Comparison of ENCODE assay signal across 10 cellular contexts in genomic region chr7:54933610-54934009, GRCh38.
DNase-seq lines count a peak whose midpoint lies in the region; ATAC-seq and TF ChIP-seq lines count a peak whose summit lies in the region.
"Had no signal": no experiment of that assay in that cellular context is flagged by ENCODE, and none has a peak within 500 bp of the region (broad histone marks: within the 10 kb centered on the region; RNA-seq: fewer than 3 reads in every experiment).

No MANE protein-coding gene starts in this region.

- peaks cover 5% of the 10 kb centered on the region for H3F3A ChIP-seq in neural cell (ENCODE audit: insufficient read depth, low read length, poor library complexity, severe bottlenecking)

- no peaks in the 10 kb centered on the region for H3K9me2 ChIP-seq in neural cell (ENCODE audit: insufficient read depth, low read length)

- peak overlapping the region; percentile 38 for H3K9ac ChIP-seq in neural cell (ENCODE audit: low read length)

- no peak for TF ChIP-seq RAD21 in neural cell (conservative IDR thresholded peaks at IDR 0.05)

- TF ChIP-seq CTCF in left ventricle myocardium inferior (IDR thresholded peaks at IDR 0.05; ENCODE audit: borderline replicate concordance): no peak
- TF ChIP-seq CTCF in esophagus squamous epithelium (IDR thresholded peaks at IDR 0.05): no peak
- TF ChIP-seq CTCF in neural cell (IDR thresholded peaks at IDR 0.05; ENCODE audit: poor library complexity, severe bottlenecking): no peak

- H4K20me1 ChIP-seq in neural cell (ENCODE audit: insufficient read depth): no peaks in the 10 kb centered on the region

- peak overlapping the region; percentile 37 for H2AFZ ChIP-seq in neural cell (ENCODE audit: low read depth, low read length)

- peaks cover 17% of the 10 kb centered on the region for H3K27me3 ChIP-seq in left ventricle myocardium inferior (ENCODE audit: low read depth)
- no peaks in the 10 kb centered on the region for H3K27me3 ChIP-seq in esophagus squamous epithelium
- H3K27me3 ChIP-seq in neural cell (ENCODE audit: insufficient read depth, low read depth, low read length): no peaks in the 10 kb centered on the region

- H3K36me3 ChIP-seq in left ventricle myocardium inferior (no peaks in the 10 kb centered on the region), esophagus squamous epithelium (no peaks in the 10 kb centered on the region), neural cell (ENCODE audit: insufficient read depth, low read length) (no peaks in the 10 kb centered on the region)

- ATAC-seq in Right ventricle myocardium superior (ENCODE audit: poor library complexity) (no peak), GM19397 (IDR thresholded peaks at IDR 0.05; ENCODE audit: unreplicated experiment) (no peak), HG02938 (IDR thresholded peaks at IDR 0.05; ENCODE audit: unreplicated experiment) (no peak)

- H3K4me1 ChIP-seq in left ventricle myocardium inferior (peaks cover 9% of the 10 kb centered on the region), esophagus squamous epithelium (peaks cover 0 to 14% (median 4%) of the 10 kb centered on the region in 3 donors)

- TF ChIP-seq POLR2A in esophagus squamous epithelium (IDR thresholded peaks at IDR 0.05): no peak

- DNase-seq in left ventricle myocardium inferior (no peak), Right ventricle myocardium superior (no peak), esophagus squamous epithelium (lab: John Stamatoyannopoulos, UW) (no peak), NCI-H146 (lab: John Stamatoyannopoulos, UW) (no peak)
- DNase-seq in stimulated activated CD4-positive, alpha-beta T cell treated with anti-CD3 and anti-CD28 coated beads, Interleukin-2, amount 100 ng/mL, for 24 hours: no peak
- DNase-seq: effector memory CD4-positive, alpha-beta T cell; KG1 had no signal

- H3K9me3 ChIP-seq in left ventricle myocardium inferior (replicated peaks) (peaks cover 36% of the 10 kb centered on the region), esophagus squamous epithelium (no peaks in the 10 kb centered on the region), neural cell (ENCODE audit: low read length) (no peaks in the 10 kb centered on the region)

- peak overlapping the region; percentile 63 for H3K4me3 ChIP-seq in left ventricle myocardium inferior
- H3K4me3 ChIP-seq in esophagus squamous epithelium: peak overlapping the region; percentile 29 to 65 (median 50)
- H3K4me3 ChIP-seq in neural cell (ENCODE audit: low read length): peak overlapping the region; percentile 65

- peak overlapping the region; percentile 11 for H3K4me2 ChIP-seq in neural cell (ENCODE audit: low read length)

- TF ChIP-seq EP300 in neural cell (conservative IDR thresholded peaks at IDR 0.05; ENCODE audit: poor library complexity, severe bottlenecking): no peak

- intact Hi-C loops in left ventricle myocardium inferior (cut with micrococcal nuclease) (no loop called here), Right ventricle myocardium superior (cut with DNase I) (no loop called here), esophagus squamous epithelium (cut with DNase I) (no loop called here)

- no peaks in the 10 kb centered on the region for H3K79me2 ChIP-seq in neural cell (replicated peaks; ENCODE audit: insufficient read depth, low read length)

- 31 to 37% methylated on average over 3 of the region's 3 CpGs for WGBS in esophagus squamous epithelium, 2 donors

- H3K27ac ChIP-seq in left ventricle myocardium inferior (replicated peaks) (peak overlapping the region; percentile 41), esophagus squamous epithelium (peak overlapping the region; percentile 66 to 83 (median 80)), neural cell (ENCODE audit: low read length) (no peak overlapping the region)

TF ChIP-seq in neural cell, 6 proteins besides CTCF, POLR2A, EP300 and RAD21:
- TF ChIP-seq REST (IDR thresholded peaks at IDR 0.05; ENCODE audit: borderline replicate concordance): no peak
- no peak for TF ChIP-seq POLR2AphosphoS5 (IDR thresholded peaks at IDR 0.05)
- TF ChIP-seq MXI1 (conservative IDR thresholded peaks at IDR 0.05; ENCODE audit: poor library complexity, severe bottlenecking): no peak
- no peak for TF ChIP-seq SMC3 (conservative IDR thresholded peaks at IDR 0.05; ENCODE audit: poor library complexity)
- no peak for TF ChIP-seq EZH2 (IDR thresholded peaks at IDR 0.05; ENCODE audit: borderline replicate concordance, insufficient read depth, low read length, poor library complexity, severe bottlenecking)
- TF ChIP-seq TAF1 (IDR thresholded peaks at IDR 0.05; ENCODE audit: low read depth): no peak
